Comparison of ENCODE assay signal across 8 cellular contexts in genomic region chr10:43408710-43409384, GRCh38. TPM values are rescaled to one million over a fixed set of nuclear protein-coding genes. Genes with fewer than 3 reads are reported as not detected.
DNase-seq lines count a peak whose midpoint lies in the region; ATAC-seq lines count a peak whose summit lies in the region.

HNRNPF (minus strand) TSS chr10:43409186; CDS start chr10:43387884, 21,302 bp downstream.

- CTCF ChIA-PET in activated CD8-positive, alpha-beta memory T cell treated with anti-CD3 and anti-CD28 coated beads for 36 hours (lab: Charles Lee) = interaction anchor here (0.5 to 4.0 kb wide), 3 partner anchors 7 to 48 kb away, joined by 3 to 15 read pairs (median 3); no protein-coding TSS in a partner anchor

- DNase-seq in CMK (ENCODE audit: low read depth) (peak; percentile 85), HS-27A (ENCODE audit: low read depth) (peak; percentile 64), medulla oblongata (ENCODE audit: extremely low spot score) (peak; percentile 97)
- DNase-seq in NK-92 treated with Interleukin-12 subunit alpha and Interleukin-12 subunit beta, amount 100 ng/mL, for 24 hours (lab: John Stamatoyannopoulos, UW) = peak; percentile 89
- peak; percentile 87 for DNase-seq in effector CD8-positive, alpha-beta T cell (lab: John Stamatoyannopoulos, UW)
- DNase-seq in stimulated activated CD4-positive, alpha-beta T cell treated with anti-CD3 and anti-CD28 coated beads, TNF-alpha, amount 100 ng/mL, for 48 hours (ENCODE audit: low read depth in 3 of 3) = peak; percentile 87 to 95 (median 91)

- peak; percentile 66 for ATAC-seq in GM19468 (IDR thresholded peaks at IDR 0.05; ENCODE audit: extremely low read depth, unreplicated experiment)

- POLR2A ChIA-PET in activated CD8-positive, alpha-beta memory T cell treated with anti-CD3 and anti-CD28 coated beads for 36 hours (lab: Charles Lee) = interaction anchor here (0.8 to 2.5 kb wide), 6 partner anchors 8 to 44 kb away, joined by 3 to 27 read pairs (median 6); no protein-coding TSS in a partner anchor

RNA-seq across cellular contexts. Expression of gene HNRNPF, which starts in this region (rescaled TPM):
- total RNA-seq in activated CD8-positive, alpha-beta memory T cell treated with anti-CD3 and anti-CD28 coated beads for 36 hours = 100 to 1,000 TPM; 544 to 554 TPM

Comparison
In these comparisons a context has a peak if more than half of its experiments do, and no peak if none do; other contexts are left out.
1. Peak in every context shown above with its lines: DNase-seq and ATAC-seq.